ENCODE assay signal across 1 cellular context in genomic region chr3:185172086-185173049, GRCh38.
TF ChIP-seq lines count a peak whose summit lies in the region.

No MANE protein-coding gene starts in this region.

TF ChIP-seq in K562, 482 proteins besides CTCF, POLR2A, EP300 and RAD21:
- TF ChIP-seq CUX1 (CRISPR knock-in tag; IDR thresholded peaks at IDR 0.05): no peak
- TF ChIP-seq ZNF124 (CRISPR knock-in tag; IDR thresholded peaks at IDR 0.05): no peak
- TF ChIP-seq ZNF444 (CRISPR knock-in tag; IDR thresholded peaks at IDR 0.05): no peak
- no peak for TF ChIP-seq ZNF77 (CRISPR knock-in tag; IDR thresholded peaks at IDR 0.05)
- no peak for TF ChIP-seq POLR3A (IDR thresholded peaks at IDR 0.05; ENCODE audit: borderline replicate concordance, extremely low read depth, insufficient read depth, insufficient read length)
- no peak for TF ChIP-seq ZFP91 (CRISPR knock-in tag; IDR thresholded peaks at IDR 0.05)
- no peak for TF ChIP-seq PHF20 (IDR thresholded peaks at IDR 0.05; ENCODE audit: partially characterized antibody)
- no peak for TF ChIP-seq CXXC5 (CRISPR knock-in tag; IDR thresholded peaks at IDR 0.05)
- TF ChIP-seq KLF1 (tag; IDR thresholded peaks at IDR 0.05): no peak
- no peak for TF ChIP-seq JUND (IDR thresholded peaks at IDR 0.05; ENCODE audit: borderline replicate concordance, low read depth, low read length)
- TF ChIP-seq JUND (tag; IDR thresholded peaks at IDR 0.05; ENCODE audit: borderline replicate concordance, low read depth, low read length): no peak
- TF ChIP-seq POLR2AphosphoS5 (IDR thresholded peaks at IDR 0.05; ENCODE audit: control insufficient read depth, insufficient read depth, low read depth, low read length): no peak
- TF ChIP-seq MXI1 (IDR thresholded peaks at IDR 0.05; ENCODE audit: low read depth, low read length): no peak
- TF ChIP-seq CREB1 (IDR thresholded peaks at IDR 0.05): no peak
- TF ChIP-seq CREB1 (CRISPR knock-in tag; IDR thresholded peaks at IDR 0.05): no peak
- TF ChIP-seq HDGF (IDR thresholded peaks at IDR 0.05): no peak
- no peak for TF ChIP-seq ZBTB49 (CRISPR knock-in tag; IDR thresholded peaks at IDR 0.05; ENCODE audit: borderline replicate concordance)
- no peak for TF ChIP-seq HOMEZ (CRISPR knock-in tag; IDR thresholded peaks at IDR 0.05)
- no peak for TF ChIP-seq XRCC4 (IDR thresholded peaks at IDR 0.05; ENCODE audit: extremely low read depth, insufficient read depth, insufficient read length)
- TF ChIP-seq FOXA1 (IDR thresholded peaks at IDR 0.05; ENCODE audit: borderline replicate concordance): no peak
- no peak for TF ChIP-seq GATAD2A (IDR thresholded peaks at IDR 0.05)
TF ChIP-seq in K562: peak in this region for 0.
